Comparison of ENCODE assay signal across 31 cellular contexts in the genomic region with DNA sequence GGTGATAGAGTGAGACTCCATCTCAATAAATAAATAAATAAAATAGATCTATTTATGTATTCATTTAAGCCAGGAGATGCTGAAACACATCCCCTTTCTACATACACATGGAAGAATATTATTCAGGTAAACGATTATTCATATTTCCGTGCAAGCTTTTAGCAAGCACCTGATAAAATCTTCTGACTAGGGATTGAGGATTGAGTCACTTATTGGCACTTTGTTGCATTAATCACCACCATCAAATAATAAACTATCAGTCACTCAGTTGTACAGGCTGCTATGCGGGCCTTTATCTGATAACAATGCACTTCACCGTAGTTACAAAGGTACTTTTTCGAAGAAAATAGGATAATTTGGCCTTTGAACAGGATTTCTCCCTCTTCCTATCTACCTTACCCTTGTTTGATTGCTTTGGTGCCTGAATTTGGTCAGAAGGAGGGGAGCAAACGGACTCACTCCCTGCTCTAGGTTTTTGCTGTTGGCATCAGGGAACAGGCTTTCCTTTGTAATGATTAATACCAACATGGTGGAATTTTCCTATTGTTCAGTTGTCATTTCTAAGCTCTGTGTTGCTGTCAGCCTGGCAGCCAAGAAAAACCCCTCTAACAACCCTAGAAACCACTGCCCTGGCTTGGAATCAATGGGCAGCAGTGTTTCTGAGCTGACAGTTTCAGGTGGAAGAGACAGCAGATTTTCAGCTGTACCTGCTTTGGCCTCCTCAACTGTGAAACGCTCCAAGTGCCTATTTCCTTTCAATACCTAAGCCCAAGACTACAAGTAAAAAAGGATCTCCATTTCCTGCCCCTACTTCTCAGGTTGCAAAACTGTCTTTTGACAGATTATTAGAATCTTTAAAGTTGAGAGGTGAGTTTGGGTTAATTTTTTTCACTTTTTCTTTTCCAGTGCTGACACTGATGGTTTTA.
A peak's percentile ranks its signal among the peaks of the same experiment; 100 is the strongest.
DNase-seq lines count a peak whose midpoint lies in the region; ATAC-seq, FAIRE-seq and TF ChIP-seq lines count a peak whose summit lies in the region.
"Had no signal": no experiment of that assay in that cellular context is flagged by ENCODE, and none has a peak within 500 bp of the region (broad histone marks: within the 10 kb centered on the region; RNA-seq: fewer than 3 reads in every experiment).

No MANE protein-coding gene starts in this region.

- POLR2A ChIA-PET in OCI-LY7 (lab: Charles Lee) = interaction anchor here (0.6 to 1.8 kb wide), 7 partner anchors 14 to 61 kb away, joined by 3 to 5 read pairs (median 4); no protein-coding TSS in a partner anchor

- H3K27ac Mint-ChIP-seq in neural progenitor cell = peak overlapping the region; percentile 21
- H3K27ac Mint-ChIP-seq: activated naive CD4-positive, alpha-beta T cell treated with anti-CD3 and anti-CD28 coated beads for 36 hours; activated T-helper 1 cell treated with anti-CD3 and anti-CD28 coated beads, Interleukin-12 subunit alpha, Interleukin-12 subunit beta, Interleukin-2, Interleukin-4 antibody, amounts not matched to agents 30 ng/mL and 10 ng/mL and 1 ng/mL, durations not matched to agents 14 hours and 24 hours and 36 hours; CD14-positive monocyte; HFFc6; naive B cell; T-cell had no signal

- no peaks in the 10 kb centered on the region for H3K9me3 ChIP-seq in OCI-LY7 (ENCODE audit: low read length)
- H3K9me3 ChIP-seq in neural progenitor cell (ENCODE audit: low read depth) = no peaks in the 10 kb centered on the region
- H3K9me3 ChIP-seq: adrenal gland, left lung, SJCRH30, stomach, thyroid gland had no signal

- DNase-seq in DMS53 (lab: John Stamatoyannopoulos, UW) (peak; percentile 9), DMS53 treated with DMSO at 0.1 percent for 48 hours (lab: John Stamatoyannopoulos, UW; ENCODE audit: unreplicated experiment) (no peak), OCI-LY7 (ENCODE audit: low spot score) (peak; percentile 39), bronchial epithelial cell (ENCODE audit: low read depth) (peak; percentile 35), neural progenitor cell (ENCODE audit: low spot score) (no peak), COLO668 (lab: John Stamatoyannopoulos, UW; ENCODE audit: unreplicated experiment) (no peak), amniotic stem cell (lab: John Stamatoyannopoulos, UW) (no peak)
- DNase-seq: activated CD4-positive, alpha-beta T cell treated with anti-CD3 and anti-CD28 coated beads, Interleukin-2, amount 50 U/mL, for 48 hours; activated naive CD4-positive, alpha-beta T cell treated with anti-CD3 and anti-CD28 coated beads for 36 hours; adrenal gland; dermis blood vessel endothelial cell; EL; HFFc6; left lung; naive B cell; NCI-H1417; NCI-H2081; NCI-H345; NK-92 treated with Interleukin-12 subunit alpha and Interleukin-12 subunit beta, amount 100 ng/mL, for 24 hours; SJCRH30; stimulated activated CD8-positive, alpha-beta memory T cell treated with anti-CD3 and anti-CD28 coated beads, Interleukin-4, amount 100 ng/mL, for 48 hours; stomach; T-cell; thyroid gland had no signal

- no peaks in the 10 kb centered on the region for H3K27me3 ChIP-seq in bronchial epithelial cell (ENCODE audit: control insufficient read depth, insufficient read depth, low read length)
- no peaks in the 10 kb centered on the region for H3K27me3 ChIP-seq in neural progenitor cell
- H3K27me3 ChIP-seq: adrenal gland, left lung, SJCRH30, stomach, thyroid gland had no signal

- H3K4me3 ChIP-seq in OCI-LY7 (ENCODE audit: low read depth, low read length, poor library complexity, severe bottlenecking) = no peak overlapping the region
- no peak overlapping the region for H3K4me3 ChIP-seq in bronchial epithelial cell (ENCODE audit: low read depth, low read length)
- H3K4me3 ChIP-seq in neural progenitor cell = no peak overlapping the region
- H3K4me3 ChIP-seq: adrenal gland, left lung, SJCRH30, skin epidermis, stomach, thyroid gland had no signal

- no peak overlapping the region for H3K27ac ChIP-seq in OCI-LY7 (ENCODE audit: low read depth, low read length, poor library complexity, severe bottlenecking)
- H3K27ac ChIP-seq in neural progenitor cell = no peak overlapping the region
- H3K27ac ChIP-seq: 22Rv1, adrenal gland, left lung, SJCRH30, thyroid gland had no signal

- CTCF ChIA-PET in OCI-LY7 (lab: Charles Lee; ENCODE audit: unreplicated experiment) = no interaction called here

- H2AFZ ChIP-seq in OCI-LY7 (ENCODE audit: low read length) (peak overlapping the region; percentile 70), neural progenitor cell (replicated peaks) (peak overlapping the region; percentile 65)

- peaks cover 2% of the 10 kb centered on the region for H3F3A ChIP-seq in neural progenitor cell (ENCODE audit: low read depth)

- no peak overlapping the region for H3K4me3 Mint-ChIP-seq in neural progenitor cell
- H3K4me3 Mint-ChIP-seq: activated naive CD4-positive, alpha-beta T cell treated with anti-CD3 and anti-CD28 coated beads for 36 hours; activated T-helper 1 cell treated with anti-CD3 and anti-CD28 coated beads, Interleukin-12 subunit alpha, Interleukin-12 subunit beta, Interleukin-2, Interleukin-4 antibody, amounts not matched to agents 30 ng/mL and 10 ng/mL and 1 ng/mL, durations not matched to agents 14 hours and 24 hours and 36 hours; CD14-positive monocyte; HFFc6; naive B cell; T-cell had no signal

- BruUV-seq in OCI-LY7 (replicated peaks; lab: Mats Ljungman, UMichigan) = no TSS peak

- no peaks in the 10 kb centered on the region for H3K36me3 ChIP-seq in OCI-LY7 (ENCODE audit: insufficient read depth, low read length)
- H3K36me3 ChIP-seq in bronchial epithelial cell (ENCODE audit: control insufficient read depth, insufficient read depth, low read length) = no peaks in the 10 kb centered on the region
- no peaks in the 10 kb centered on the region for H3K36me3 ChIP-seq in neural progenitor cell
- H3K36me3 ChIP-seq: adrenal gland, left lung, SJCRH30, stomach, thyroid gland had no signal

- H3K4me2 ChIP-seq in OCI-LY7 (ENCODE audit: low read length) (0 out of 2 replicates have a peak overlapping the region, but pooled peaks have one; percentile 3), neural progenitor cell (no peak overlapping the region)

- no peak overlapping the region for H3K9ac ChIP-seq in neural progenitor cell

- no peaks in the 10 kb centered on the region for H3K9me3 Mint-ChIP-seq in neural progenitor cell
- H3K9me3 Mint-ChIP-seq: activated naive CD4-positive, alpha-beta T cell treated with anti-CD3 and anti-CD28 coated beads for 36 hours; activated T-helper 1 cell treated with anti-CD3 and anti-CD28 coated beads, Interleukin-12 subunit alpha, Interleukin-12 subunit beta, Interleukin-2, Interleukin-4 antibody, amounts not matched to agents 30 ng/mL and 10 ng/mL and 1 ng/mL, durations not matched to agents 14 hours and 24 hours and 36 hours; HFFc6; T-cell had no signal

- H3K4me1 Mint-ChIP-seq in neural progenitor cell = no peaks in the 10 kb centered on the region
- H3K4me1 Mint-ChIP-seq: T-cell had no signal

- no peaks in the 10 kb centered on the region for H3K79me2 ChIP-seq in OCI-LY7 (ENCODE audit: insufficient read depth, low read depth, low read length)
- H3K79me2 ChIP-seq in neural progenitor cell (ENCODE audit: low read depth) = no peaks in the 10 kb centered on the region

- peaks cover 10% of the 10 kb centered on the region for H3K4me1 ChIP-seq in OCI-LY7 (ENCODE audit: insufficient read depth, low read length, poor library complexity, severe bottlenecking)
- peaks cover 11% of the 10 kb centered on the region for H3K4me1 ChIP-seq in neural progenitor cell
- H3K4me1 ChIP-seq: adrenal gland, left lung, SJCRH30, thyroid gland had no signal

- no peaks in the 10 kb centered on the region for H3K9me2 ChIP-seq in OCI-LY7 (ENCODE audit: insufficient read depth, low read length)

- H4K20me1 ChIP-seq in OCI-LY7 (ENCODE audit: insufficient read depth, low read length) (no peaks in the 10 kb centered on the region), neural progenitor cell (ENCODE audit: low read depth) (no peaks in the 10 kb centered on the region)

- H3K27me3 Mint-ChIP-seq in neural progenitor cell (ENCODE audit: insufficient read depth, low read depth) = peaks cover under 1% of the 10 kb centered on the region
- H3K27me3 Mint-ChIP-seq: naive B cell, T-cell had no signal

- no peak for FAIRE-seq in bronchial epithelial cell (lab: Jason Lieb, UNC)
- FAIRE-seq: GM12892, RCC 7860 had no signal

- ATAC-seq in HG02678 (IDR thresholded peaks at IDR 0.05; ENCODE audit: unreplicated experiment) = no peak
- ATAC-seq: left lung, T-cell had no signal

- H3K36me3 Mint-ChIP-seq in neural progenitor cell = no peaks in the 10 kb centered on the region
- H3K36me3 Mint-ChIP-seq: CD14-positive monocyte, naive B cell, T-cell had no signal

- TF ChIP-seq CTCF in OCI-LY7 (conservative IDR thresholded peaks at IDR 0.05; ENCODE audit: low read length) = no peak
- no peak for TF ChIP-seq CTCF in bronchial epithelial cell (IDR thresholded peaks at IDR 0.05; ENCODE audit: insufficient read depth, low read length, severe bottlenecking)
- TF ChIP-seq CTCF in neural progenitor cell (IDR thresholded peaks at IDR 0.05) = no peak

- intact Hi-C loops in OCI-LY7 (cut with micrococcal nuclease; ENCODE audit: unreplicated experiment) = no loop called here

Comparison
In these comparisons a context has a peak if more than half of its experiments do, and no peak if none do; other contexts are left out.
1. DNase-seq: peak in DMS53 (single experiment), OCI-LY7 (single experiment) and bronchial epithelial cell (single experiment); none in DMS53 treated with DMSO at 0.1 percent for 48 hours (single experiment), neural progenitor cell (single experiment), COLO668 (single experiment) and amniotic stem cell (single experiment).